8 cellular contexts compared by ENCODE assay signal in the genomic region with DNA sequence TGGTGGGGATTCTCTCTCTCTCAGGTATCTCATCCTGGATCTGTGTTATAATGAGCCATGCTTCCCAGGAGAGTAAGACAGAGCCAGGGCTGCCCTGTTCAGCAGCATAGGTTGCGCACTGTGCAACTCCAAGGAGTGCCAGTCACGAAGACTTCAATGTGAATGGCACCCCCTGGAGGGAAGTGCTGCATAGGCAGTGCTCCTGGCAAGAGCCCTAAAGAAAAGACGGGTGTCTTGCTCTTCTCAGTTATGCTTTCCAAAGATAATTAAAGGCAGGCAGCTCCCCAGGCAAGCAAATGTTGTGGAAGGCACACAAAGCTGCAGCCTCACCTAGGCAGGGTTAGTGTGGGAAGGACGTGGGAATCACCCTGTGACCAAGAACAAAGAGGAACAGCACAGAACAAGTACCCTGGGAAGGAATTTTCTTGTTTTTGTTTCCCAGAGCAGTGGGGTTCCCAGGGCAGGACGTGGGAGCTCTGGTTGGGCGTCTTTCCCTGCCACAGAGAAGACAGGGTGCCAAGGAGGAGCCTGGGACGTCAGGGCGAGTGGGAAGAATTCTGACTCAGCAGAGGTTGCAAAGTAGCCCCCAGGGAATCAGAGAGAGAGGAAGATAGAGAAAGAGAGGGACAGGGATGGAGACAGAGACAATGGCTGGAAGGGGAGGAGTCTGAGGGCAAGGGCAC.
DNase-seq lines count a peak whose midpoint lies in the region; ATAC-seq and TF ChIP-seq lines count a peak whose summit lies in the region.

No MANE protein-coding gene starts in this region.

- peak; percentile 68 for ATAC-seq in esophagus mucosa
- peak; percentile 27 to 53 for ATAC-seq in stimulated activated naive B cell treated with anti-CD40 and anti-IgM and Interleukin-4, amounts not matched to agents 10 μg/mL and 1 μg/mL and 100 μg/mL, for 72 hours (replicated peaks)
- ATAC-seq in HG02588 (IDR thresholded peaks at IDR 0.05; ENCODE audit: unreplicated experiment) = no peak
- ATAC-seq in GM18520 (IDR thresholded peaks at IDR 0.05; ENCODE audit: unreplicated experiment) = no peak

- H3K4me1 Mint-ChIP-seq in stimulated activated naive B cell treated with anti-CD40 and anti-IgM and Interleukin-4, amounts not matched to agents 10 μg/mL and 1 μg/mL and 100 μg/mL, for 72 hours = peaks cover 18 to 21% of the 10 kb centered on the region in 2 donors

- no peak for DNase-seq in GM10266 (ENCODE audit: extremely low spot score)
- DNase-seq in RPMI7951 (ENCODE audit: low read depth) = peak; percentile 28
- DNase-seq in stimulated activated naive B cell treated with anti-CD40 and anti-IgM and Interleukin-4, amounts not matched to agents 10 μg/mL and 1 μg/mL and 100 μg/mL, for 72 hours = no peak
- no peak for DNase-seq in dedifferentiated amniotic fluid mesenchymal stem cell (ENCODE audit: extremely low spot score)

- peak; percentile 27; the same call in 1 of the 2 replicates for TF ChIP-seq CTCF in 22Rv1 (IDR thresholded peaks at IDR 0.05)
- TF ChIP-seq CTCF in GM10266 (IDR thresholded peaks at IDR 0.05; ENCODE audit: control insufficient read depth, insufficient read depth, low read depth, missing control alignments) = peak; percentile 42

- no peak overlapping the region for H3K4me3 Mint-ChIP-seq in stimulated activated naive B cell treated with anti-CD40 and anti-IgM and Interleukin-4, amounts not matched to agents 10 μg/mL and 1 μg/mL and 100 μg/mL, for 72 hours

- no peaks in the 10 kb centered on the region for H3K9me3 Mint-ChIP-seq in stimulated activated naive B cell treated with anti-CD40 and anti-IgM and Interleukin-4, amounts not matched to agents 10 μg/mL and 1 μg/mL and 100 μg/mL, for 72 hours

- H3K27ac Mint-ChIP-seq in stimulated activated naive B cell treated with anti-CD40 and anti-IgM and Interleukin-4, amounts not matched to agents 10 μg/mL and 1 μg/mL and 100 μg/mL, for 72 hours = no peak overlapping the region

- H3K27me3 Mint-ChIP-seq in stimulated activated naive B cell treated with anti-CD40 and anti-IgM and Interleukin-4, amounts not matched to agents 10 μg/mL and 1 μg/mL and 100 μg/mL, for 72 hours = peaks cover 46 to 52% of the 10 kb centered on the region in 2 donors

- H3K36me3 Mint-ChIP-seq in stimulated activated naive B cell treated with anti-CD40 and anti-IgM and Interleukin-4, amounts not matched to agents 10 μg/mL and 1 μg/mL and 100 μg/mL, for 72 hours = no peaks in the 10 kb centered on the region

- no peak overlapping the region for H3K27ac ChIP-seq in 22Rv1

Comparison
In these comparisons a context has a peak if more than half of its experiments do, and no peak if none do; other contexts are left out.
1. ATAC-seq: peak in esophagus mucosa (single experiment) and stimulated activated naive B cell treated with anti-CD40 and anti-IgM and Interleukin-4, amounts not matched to agents 10 μg/mL and 1 μg/mL and 100 μg/mL, for 72 hours (2 of 2); none in HG02588 (single experiment) and GM18520 (single experiment).